Comparison of ENCODE assay signal across 1 cellular context in the genomic region with DNA sequence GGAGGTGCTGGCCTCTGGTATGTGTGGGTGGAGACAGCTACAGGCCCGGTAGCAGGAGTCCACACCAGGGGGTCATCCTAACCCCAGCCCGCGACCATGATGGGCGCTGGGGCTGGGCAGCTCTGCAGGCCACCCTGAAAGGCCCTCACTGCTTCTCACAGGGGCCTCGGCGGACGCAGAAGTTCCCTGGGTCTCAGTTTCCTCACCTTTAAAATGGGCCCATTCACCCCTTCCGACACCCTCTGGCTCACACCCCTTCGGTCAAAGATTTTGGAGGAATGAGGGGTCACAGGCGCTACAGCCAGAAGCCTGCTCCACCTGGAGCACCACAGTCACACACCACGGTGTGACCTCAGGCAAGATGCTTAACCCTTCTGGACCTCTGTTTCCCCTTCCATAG.
TF ChIP-seq lines count a peak whose summit lies in the region.

No MANE protein-coding gene starts in this region.

TF ChIP-seq in endothelial cell of umbilical vein, 7 proteins besides CTCF, POLR2A, EP300 and RAD21 (continued from another document):
- TF ChIP-seq GATA2 (IDR thresholded peaks at IDR 0.05; ENCODE audit: insufficient read depth, insufficient read length, low read depth, low read length) (no peak), POLR2AphosphoS5 (IDR thresholded peaks at IDR 0.05; ENCODE audit: insufficient read depth, low read depth, low read length) (no peak), FOS (IDR thresholded peaks at IDR 0.05; ENCODE audit: borderline replicate concordance, insufficient read depth, low read length) (no peak)
- TF ChIP-seq, protein P1, sequence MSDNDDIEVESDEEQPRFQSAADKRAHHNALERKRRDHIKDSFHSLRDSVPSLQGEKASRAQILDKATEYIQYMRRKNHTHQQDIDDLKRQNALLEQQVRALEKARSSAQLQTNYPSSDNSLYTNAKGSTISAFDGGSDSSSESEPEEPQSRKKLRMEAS (IDR thresholded peaks at IDR 0.05; ENCODE audit: insufficient read depth, insufficient read length) = no peak
